Comparison of ENCODE assay signal across 1 cellular context in genomic region chr11:124937336-124937935, GRCh38.
TF ChIP-seq lines count a peak whose summit lies in the region.

No MANE protein-coding gene starts in this region.

TF ChIP-seq in HepG2, 621 proteins besides CTCF, POLR2A, EP300 and RAD21 (continued from another document):
- TF ChIP-seq ZNF737 (CRISPR knock-in tag; IDR thresholded peaks at IDR 0.05; ENCODE audit: borderline replicate concordance), result no peak
- TF ChIP-seq RNF219 (CRISPR knock-in tag; IDR thresholded peaks at IDR 0.05), result no peak
- TF ChIP-seq XRCC5 (optimal IDR thresholded peaks at IDR 0.05; ENCODE audit: low read length), result no peak
- no peak for TF ChIP-seq ADNP (CRISPR knock-in tag; IDR thresholded peaks at IDR 0.05)
- no peak for TF ChIP-seq ZFYVE20 (CRISPR knock-in tag; IDR thresholded peaks at IDR 0.05; ENCODE audit: borderline replicate concordance, low read depth)
- no peak for TF ChIP-seq PREB (CRISPR knock-in tag; IDR thresholded peaks at IDR 0.05)
- no peak for TF ChIP-seq TIGD3 (CRISPR knock-in tag; IDR thresholded peaks at IDR 0.05; ENCODE audit: borderline replicate concordance)
- no peak for TF ChIP-seq HOXD1 (CRISPR knock-in tag; IDR thresholded peaks at IDR 0.05)
- no peak for TF ChIP-seq ZNF496 (CRISPR knock-in tag; IDR thresholded peaks at IDR 0.05; ENCODE audit: insufficient replicate concordance)
- TF ChIP-seq GABPA (IDR thresholded peaks at IDR 0.05; ENCODE audit: low read depth, low read length), result no peak
- 0 out of 2 replicates have a peak, but pooled peaks have one; percentile 9 for TF ChIP-seq GABPA (CRISPR knock-in tag; IDR thresholded peaks at IDR 0.05; ENCODE audit: low read depth)
- no peak for TF ChIP-seq ZMAT3 (CRISPR knock-in tag; conservative IDR thresholded peaks at IDR 0.05)
- no peak for TF ChIP-seq ZNF773 (CRISPR knock-in tag; IDR thresholded peaks at IDR 0.05; ENCODE audit: borderline replicate concordance)
- no peak for TF ChIP-seq REXO4 (CRISPR knock-in tag; IDR thresholded peaks at IDR 0.05; ENCODE audit: borderline replicate concordance)
- TF ChIP-seq TGIF2 (CRISPR knock-in tag; IDR thresholded peaks at IDR 0.05), result peak; percentile 49; the same call in 1 of the 2 replicates
- no peak for TF ChIP-seq RORA (CRISPR knock-in tag; IDR thresholded peaks at IDR 0.05)
- TF ChIP-seq SNAI1 (CRISPR knock-in tag; IDR thresholded peaks at IDR 0.05; ENCODE audit: borderline replicate concordance), result no peak
- no peak for TF ChIP-seq ZMYM4 (CRISPR knock-in tag; IDR thresholded peaks at IDR 0.05)
- no peak for TF ChIP-seq RXRA (CRISPR knock-in tag; IDR thresholded peaks at IDR 0.05)
- TF ChIP-seq ZNF101 (CRISPR knock-in tag; IDR thresholded peaks at IDR 0.05; ENCODE audit: borderline replicate concordance, low read depth), result no peak
- no peak for TF ChIP-seq SMARCE1 (IDR thresholded peaks at IDR 0.05; ENCODE audit: borderline replicate concordance)
- no peak for TF ChIP-seq MXD3 (CRISPR knock-in tag; IDR thresholded peaks at IDR 0.05)
- no peak for TF ChIP-seq SRSF9 (IDR thresholded peaks at IDR 0.05; ENCODE audit: borderline replicate concordance, insufficient read depth, low read depth, low read length, poor library complexity, severe bottlenecking)
- no peak for TF ChIP-seq ZNF318 (CRISPR knock-in tag; IDR thresholded peaks at IDR 0.05)
